Comparison of ENCODE assay signal across 9 cellular contexts in genomic region chr3:192090586-192090985, GRCh38.
DNase-seq lines count a peak whose midpoint lies in the region; ATAC-seq and TF ChIP-seq lines count a peak whose summit lies in the region.
"Had no signal": no experiment of that assay in that cellular context is flagged by ENCODE, and none has a peak within 500 bp of the region (broad histone marks: within the 10 kb centered on the region; RNA-seq: fewer than 3 reads in every experiment).

No MANE protein-coding gene starts in this region.

- TF ChIP-seq CTCF in KMS-11 (conservative IDR thresholded peaks at IDR 0.05; ENCODE audit: low read depth, low read length) (peak; percentile 23; the same call in 1 of the 2 replicates), uterus (IDR thresholded peaks at IDR 0.05) (no peak), right atrium auricular region (IDR thresholded peaks at IDR 0.05) (no peak)

- H2BK15ac ChIP-seq in mesenchymal stem cell (ENCODE audit: low read depth, poor library complexity, severe bottlenecking): no peak overlapping the region

- peaks cover 7% of the 10 kb centered on the region for H3K9me3 ChIP-seq in mesenchymal stem cell (ENCODE audit: control insufficient read depth, low read length)
- no peaks in the 10 kb centered on the region for H3K9me3 ChIP-seq in uterus
- no peaks in the 10 kb centered on the region for H3K9me3 ChIP-seq in right atrium auricular region

- no peaks in the 10 kb centered on the region for H4K20me1 ChIP-seq in KMS-11 (ENCODE audit: insufficient read depth)

- peak overlapping the region in 1 of 2 experiments; percentile 60 for H3K14ac ChIP-seq in mesenchymal stem cell (ENCODE audit: low read length in 2 of 2)

- H3K27me3 ChIP-seq in KMS-11 (ENCODE audit: insufficient read depth, low read depth) (no peaks in the 10 kb centered on the region), mesenchymal stem cell (ENCODE audit: control insufficient read depth in 1 of 2, insufficient read depth in 1 of 2, low read length in 2 of 2) (no peaks in the 10 kb centered on the region), uterus (no peaks in the 10 kb centered on the region), right atrium auricular region (no peaks in the 10 kb centered on the region)

- TF ChIP-seq POLR2A in uterus (IDR thresholded peaks at IDR 0.05): no peak

- H3K79me1 ChIP-seq in mesenchymal stem cell (replicated peaks; ENCODE audit: low read length, poor library complexity, severe bottlenecking): no peaks in the 10 kb centered on the region

- intact Hi-C loops in uterus (cut with DNase I; ENCODE audit: low total_unique reads): no loop called here
- intact Hi-C loops in posterior cingulate gyrus (cut with DNase I): no loop called here

- H3K18ac ChIP-seq in mesenchymal stem cell (ENCODE audit: low read depth in 1 of 2, low read length in 2 of 2): peak overlapping the region in 1 of 2 experiments; percentile 80

- H2AFZ ChIP-seq in KMS-11 (ENCODE audit: low read depth) (no peak overlapping the region), mesenchymal stem cell (ENCODE audit: low read depth, low read length) (no peak overlapping the region)

- H3K27ac ChIP-seq in KMS-11 (no peak overlapping the region), mesenchymal stem cell (ENCODE audit: low read length, poor library complexity, severe bottlenecking) (peak overlapping the region; percentile 79), uterus (no peak overlapping the region), right atrium auricular region (no peak overlapping the region)

- peak; percentile 77 for ATAC-seq in GM18909 (IDR thresholded peaks at IDR 0.05; ENCODE audit: poor library complexity, unreplicated experiment)
- ATAC-seq in HG02571 (IDR thresholded peaks at IDR 0.05; ENCODE audit: unreplicated experiment): peak; percentile 74
- ATAC-seq: left ventricle myocardium superior had no signal

- H2BK12ac ChIP-seq in mesenchymal stem cell (ENCODE audit: low read length in 2 of 2): no peak overlapping the region

- no peaks in the 10 kb centered on the region for H3K36me3 ChIP-seq in KMS-11 (ENCODE audit: insufficient read depth)
- H3K36me3 ChIP-seq in mesenchymal stem cell (ENCODE audit: control insufficient read depth in 1 of 2, insufficient read depth in 2 of 2, low read depth in 1 of 2, low read length in 2 of 2): no peaks in the 10 kb centered on the region
- H3K36me3 ChIP-seq in uterus: no peaks in the 10 kb centered on the region
- H3K36me3 ChIP-seq in right atrium auricular region: no peaks in the 10 kb centered on the region

- DNase-seq in mesenchymal stem cell (no peak), uterus (no peak), posterior cingulate gyrus (no peak), right atrium auricular region (ENCODE audit: low spot score) (no peak)
- DNase-seq in activated naive CD4-positive, alpha-beta T cell (lab: John Stamatoyannopoulos, UW): no peak
- DNase-seq: left ventricle myocardium superior had no signal

- H2BK5ac ChIP-seq in mesenchymal stem cell (ENCODE audit: low read depth, low read length, poor library complexity, severe bottlenecking): peak overlapping the region; percentile 71

- H3K79me2 ChIP-seq in KMS-11 (ENCODE audit: insufficient read depth, low read depth): no peaks in the 10 kb centered on the region

- H4K91ac ChIP-seq in mesenchymal stem cell (ENCODE audit: low read length): no peak overlapping the region

- no peaks in the 10 kb centered on the region for H3K4me1 ChIP-seq in KMS-11 (ENCODE audit: low read depth, poor library complexity, severe bottlenecking)
- peaks cover 5% of the 10 kb centered on the region for H3K4me1 ChIP-seq in mesenchymal stem cell (ENCODE audit: control insufficient read depth, insufficient read depth, low read depth, low read length)
- H3K4me1 ChIP-seq in uterus: no peaks in the 10 kb centered on the region
- no peaks in the 10 kb centered on the region for H3K4me1 ChIP-seq in right atrium auricular region

- no peak overlapping the region for H4K8ac ChIP-seq in mesenchymal stem cell (ENCODE audit: low read length)

- H3K4ac ChIP-seq in mesenchymal stem cell (ENCODE audit: low read depth in 1 of 2, low read length in 2 of 2): no peak overlapping the region

- H3K9ac ChIP-seq in KMS-11: no peak overlapping the region
- no peak overlapping the region for H3K9ac ChIP-seq in mesenchymal stem cell (ENCODE audit: low read length)

- H3K4me2 ChIP-seq in KMS-11 (no peak overlapping the region), mesenchymal stem cell (ENCODE audit: low read length, poor library complexity, severe bottlenecking) (no peak overlapping the region)

- peak overlapping the region in 1 of 2 experiments; percentile 69 for H3K23ac ChIP-seq in mesenchymal stem cell (ENCODE audit: low read length in 2 of 2)

- peak overlapping the region; percentile 93 for H2AK5ac ChIP-seq in mesenchymal stem cell (ENCODE audit: low read length, severe bottlenecking)

- no peak overlapping the region for H3K4me3 ChIP-seq in KMS-11 (IDR thresholded peaks at IDR 0.05; ENCODE audit: insufficient read depth, low read depth, low read length)
- H3K4me3 ChIP-seq in mesenchymal stem cell (ENCODE audit: insufficient read depth in 1 of 2, low read depth in 1 of 2, low read length in 2 of 2): no peak overlapping the region
- no peak overlapping the region for H3K4me3 ChIP-seq in uterus
- H3K4me3 ChIP-seq in right atrium auricular region: no peak overlapping the region

- no peak overlapping the region for H2BK120ac ChIP-seq in mesenchymal stem cell (ENCODE audit: low read depth, low read length)
